ENCODE assay signal across 1 cellular context in genomic region chr2:229714736-229715541, GRCh38.
TF ChIP-seq lines count a peak whose summit lies in the region.

No MANE protein-coding gene starts in this region.

TF ChIP-seq in HepG2, 621 proteins besides CTCF, POLR2A, EP300 and RAD21 (continued from another document and continues in another):
- TF ChIP-seq DMAP1 (CRISPR knock-in tag; IDR thresholded peaks at IDR 0.05) (peak; percentile 36; the same call in 1 of the 2 replicates), FOXJ3 (CRISPR knock-in tag; IDR thresholded peaks at IDR 0.05; ENCODE audit: borderline replicate concordance) (no peak), MAZ (IDR thresholded peaks at IDR 0.05; ENCODE audit: borderline replicate concordance, low read depth, low read length) (no peak), MAZ (CRISPR knock-in tag; IDR thresholded peaks at IDR 0.05; ENCODE audit: low read depth) (no peak), RARG (CRISPR knock-in tag; IDR thresholded peaks at IDR 0.05; ENCODE audit: low read depth) (no peak), MBNL3 (CRISPR knock-in tag; conservative IDR thresholded peaks at IDR 0.05) (no peak), ZNF709 (CRISPR knock-in tag; IDR thresholded peaks at IDR 0.05) (no peak), AGO2 (optimal IDR thresholded peaks at IDR 0.05; ENCODE audit: low read depth, low read length) (no peak), E2F5 (CRISPR knock-in tag; conservative IDR thresholded peaks at IDR 0.05) (peak; percentile 41; the same call in 1 of the 2 replicates), MIER2 (CRISPR knock-in tag; IDR thresholded peaks at IDR 0.05) (peak; percentile 98), ZBED4 (CRISPR knock-in tag; IDR thresholded peaks at IDR 0.05; ENCODE audit: borderline replicate concordance) (peak; percentile 79; the same call in 1 of the 2 replicates), IRF2 (CRISPR knock-in tag; IDR thresholded peaks at IDR 0.05) (peak; percentile 65; the same call in 1 of the 2 replicates), ZNF224 (CRISPR knock-in tag; IDR thresholded peaks at IDR 0.05) (no peak), ZBTB44 (CRISPR knock-in tag; IDR thresholded peaks at IDR 0.05) (peak; percentile 93), BRD4 (CRISPR knock-in tag; IDR thresholded peaks at IDR 0.05) (no peak), MAFG (CRISPR knock-in tag; IDR thresholded peaks at IDR 0.05) (no peak), CCAR2 (optimal IDR thresholded peaks at IDR 0.05; ENCODE audit: low read depth, low read length) (no peak), HMGXB4 (CRISPR knock-in tag; IDR thresholded peaks at IDR 0.05; ENCODE audit: borderline replicate concordance in 1 of 2, low read depth in 1 of 2) (no peak), ZNF512 (CRISPR knock-in tag; IDR thresholded peaks at IDR 0.05) (no peak), TAF15 (IDR thresholded peaks at IDR 0.05; ENCODE audit: low read depth, low read length, poor library complexity, severe bottlenecking) (no peak), NR2F1 (CRISPR knock-in tag; IDR thresholded peaks at IDR 0.05) (no peak; a peak in 1 of 4 replicates), ZNF501 (CRISPR knock-in tag; IDR thresholded peaks at IDR 0.05) (no peak), GATA4 (IDR thresholded peaks at IDR 0.05; ENCODE audit: borderline replicate concordance, low read depth) (no peak), SMARCC2 (IDR thresholded peaks at IDR 0.05) (no peak), NR1H2 (CRISPR knock-in tag; IDR thresholded peaks at IDR 0.05; ENCODE audit: borderline replicate concordance, low read depth) (no peak), ZNF503 (CRISPR knock-in tag; IDR thresholded peaks at IDR 0.05) (no peak), SCMH1 (CRISPR knock-in tag; IDR thresholded peaks at IDR 0.05; ENCODE audit: borderline replicate concordance) (no peak), ZNF816 (CRISPR knock-in tag; IDR thresholded peaks at IDR 0.05; ENCODE audit: borderline replicate concordance) (no peak), NONO (IDR thresholded peaks at IDR 0.05) (no peak), NONO (CRISPR knock-in tag; conservative IDR thresholded peaks at IDR 0.05) (peak; percentile 52; the same call in 1 of the 2 replicates), ZNF263 (CRISPR knock-in tag; IDR thresholded peaks at IDR 0.05) (0 out of 2 replicates have a peak, but pooled peaks have one; percentile 42), ZNF569 (CRISPR knock-in tag; IDR thresholded peaks at IDR 0.05; ENCODE audit: borderline replicate concordance) (no peak), TSC22D2 (CRISPR knock-in tag; IDR thresholded peaks at IDR 0.05; ENCODE audit: borderline replicate concordance) (peak; percentile 94; the same call in 1 of the 2 replicates), RBAK (CRISPR knock-in tag; IDR thresholded peaks at IDR 0.05) (0 out of 2 replicates have a peak, but pooled peaks have one; percentile 50)
- TF ChIP-seq, protein P1, sequence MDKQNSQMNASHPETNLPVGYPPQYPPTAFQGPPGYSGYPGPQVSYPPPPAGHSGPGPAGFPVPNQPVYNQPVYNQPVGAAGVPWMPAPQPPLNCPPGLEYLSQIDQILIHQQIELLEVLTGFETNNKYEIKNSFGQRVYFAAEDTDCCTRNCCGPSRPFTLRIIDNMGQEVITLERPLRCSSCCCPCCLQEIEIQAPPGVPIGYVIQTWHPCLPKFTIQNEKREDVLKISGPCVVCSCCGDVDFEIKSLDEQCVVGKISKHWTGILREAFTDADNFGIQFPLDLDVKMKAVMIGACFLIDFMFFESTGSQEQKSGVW (CRISPR knock-in tag; IDR thresholded peaks at IDR 0.05; ENCODE audit: borderline replicate concordance): no peak
- TF ChIP-seq, protein P2, sequence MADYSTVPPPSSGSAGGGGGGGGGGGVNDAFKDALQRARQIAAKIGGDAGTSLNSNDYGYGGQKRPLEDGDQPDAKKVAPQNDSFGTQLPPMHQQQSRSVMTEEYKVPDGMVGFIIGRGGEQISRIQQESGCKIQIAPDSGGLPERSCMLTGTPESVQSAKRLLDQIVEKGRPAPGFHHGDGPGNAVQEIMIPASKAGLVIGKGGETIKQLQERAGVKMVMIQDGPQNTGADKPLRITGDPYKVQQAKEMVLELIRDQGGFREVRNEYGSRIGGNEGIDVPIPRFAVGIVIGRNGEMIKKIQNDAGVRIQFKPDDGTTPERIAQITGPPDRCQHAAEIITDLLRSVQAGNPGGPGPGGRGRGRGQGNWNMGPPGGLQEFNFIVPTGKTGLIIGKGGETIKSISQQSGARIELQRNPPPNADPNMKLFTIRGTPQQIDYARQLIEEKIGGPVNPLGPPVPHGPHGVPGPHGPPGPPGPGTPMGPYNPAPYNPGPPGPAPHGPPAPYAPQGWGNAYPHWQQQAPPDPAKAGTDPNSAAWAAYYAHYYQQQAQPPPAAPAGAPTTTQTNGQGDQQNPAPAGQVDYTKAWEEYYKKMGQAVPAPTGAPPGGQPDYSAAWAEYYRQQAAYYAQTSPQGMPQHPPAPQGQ (CRISPR knock-in tag; IDR thresholded peaks at IDR 0.05; ENCODE audit: borderline replicate concordance): no peak
- TF ChIP-seq, protein P3, sequence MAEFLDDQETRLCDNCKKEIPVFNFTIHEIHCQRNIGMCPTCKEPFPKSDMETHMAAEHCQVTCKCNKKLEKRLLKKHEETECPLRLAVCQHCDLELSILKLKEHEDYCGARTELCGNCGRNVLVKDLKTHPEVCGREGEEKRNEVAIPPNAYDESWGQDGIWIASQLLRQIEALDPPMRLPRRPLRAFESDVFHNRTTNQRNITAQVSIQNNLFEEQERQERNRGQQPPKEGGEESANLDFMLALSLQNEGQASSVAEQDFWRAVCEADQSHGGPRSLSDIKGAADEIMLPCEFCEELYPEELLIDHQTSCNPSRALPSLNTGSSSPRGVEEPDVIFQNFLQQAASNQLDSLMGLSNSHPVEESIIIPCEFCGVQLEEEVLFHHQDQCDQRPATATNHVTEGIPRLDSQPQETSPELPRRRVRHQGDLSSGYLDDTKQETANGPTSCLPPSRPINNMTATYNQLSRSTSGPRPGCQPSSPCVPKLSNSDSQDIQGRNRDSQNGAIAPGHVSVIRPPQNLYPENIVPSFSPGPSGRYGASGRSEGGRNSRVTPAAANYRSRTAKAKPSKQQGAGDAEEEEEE (CRISPR knock-in tag; IDR thresholded peaks at IDR 0.05; ENCODE audit: borderline replicate concordance): no peak
- TF ChIP-seq, protein P4, sequence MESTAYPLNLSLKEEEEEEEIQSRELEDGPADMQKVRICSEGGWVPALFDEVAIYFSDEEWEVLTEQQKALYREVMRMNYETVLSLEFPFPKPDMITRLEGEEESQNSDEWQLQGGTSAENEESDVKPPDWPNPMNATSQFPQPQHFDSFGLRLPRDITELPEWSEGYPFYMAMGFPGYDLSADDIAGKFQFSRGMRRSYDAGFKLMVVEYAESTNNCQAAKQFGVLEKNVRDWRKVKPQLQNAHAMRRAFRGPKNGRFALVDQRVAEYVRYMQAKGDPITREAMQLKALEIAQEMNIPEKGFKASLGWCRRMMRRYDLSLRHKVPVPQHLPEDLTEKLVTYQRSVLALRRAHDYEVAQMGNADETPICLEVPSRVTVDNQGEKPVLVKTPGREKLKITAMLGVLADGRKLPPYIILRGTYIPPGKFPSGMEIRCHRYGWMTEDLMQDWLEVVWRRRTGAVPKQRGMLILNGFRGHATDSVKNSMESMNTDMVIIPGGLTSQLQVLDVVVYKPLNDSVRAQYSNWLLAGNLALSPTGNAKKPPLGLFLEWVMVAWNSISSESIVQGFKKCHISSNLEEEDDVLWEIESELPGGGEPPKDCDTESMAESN (CRISPR knock-in tag; conservative IDR thresholded peaks at IDR 0.05): peak; percentile 80; the same call in 1 of the 2 replicates
- TF ChIP-seq, protein P5, sequence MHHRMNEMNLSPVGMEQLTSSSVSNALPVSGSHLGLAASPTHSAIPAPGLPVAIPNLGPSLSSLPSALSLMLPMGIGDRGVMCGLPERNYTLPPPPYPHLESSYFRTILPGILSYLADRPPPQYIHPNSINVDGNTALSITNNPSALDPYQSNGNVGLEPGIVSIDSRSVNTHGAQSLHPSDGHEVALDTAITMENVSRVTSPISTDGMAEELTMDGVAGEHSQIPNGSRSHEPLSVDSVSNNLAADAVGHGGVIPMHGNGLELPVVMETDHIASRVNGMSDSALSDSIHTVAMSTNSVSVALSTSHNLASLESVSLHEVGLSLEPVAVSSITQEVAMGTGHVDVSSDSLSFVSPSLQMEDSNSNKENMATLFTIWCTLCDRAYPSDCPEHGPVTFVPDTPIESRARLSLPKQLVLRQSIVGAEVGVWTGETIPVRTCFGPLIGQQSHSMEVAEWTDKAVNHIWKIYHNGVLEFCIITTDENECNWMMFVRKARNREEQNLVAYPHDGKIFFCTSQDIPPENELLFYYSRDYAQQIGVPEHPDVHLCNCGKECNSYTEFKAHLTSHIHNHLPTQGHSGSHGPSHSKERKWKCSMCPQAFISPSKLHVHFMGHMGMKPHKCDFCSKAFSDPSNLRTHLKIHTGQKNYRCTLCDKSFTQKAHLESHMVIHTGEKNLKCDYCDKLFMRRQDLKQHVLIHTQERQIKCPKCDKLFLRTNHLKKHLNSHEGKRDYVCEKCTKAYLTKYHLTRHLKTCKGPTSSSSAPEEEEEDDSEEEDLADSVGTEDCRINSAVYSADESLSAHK (CRISPR knock-in tag; IDR thresholded peaks at IDR 0.05; ENCODE audit: borderline replicate concordance): no peak
